30 cellular contexts compared by ENCODE assay signal in genomic region chr10:24353319-24353718, GRCh38.
"Had no signal": no experiment of that assay in that cellular context is flagged by ENCODE, and none has a peak within 500 bp of the region (broad histone marks: within the 10 kb centered on the region; RNA-seq: fewer than 3 reads in every experiment).

No MANE protein-coding gene starts in this region.

- H3K9me3 ChIP-seq: MG63, SJCRH30 had no signal

- H3K4me3 ChIP-seq: cardiac muscle cell, MG63, SJCRH30, SK-N-MC had no signal

- H3K27me3 ChIP-seq: cardiac muscle cell, MG63, SJCRH30 had no signal

- H3K36me3 ChIP-seq: cardiac muscle cell, MG63, SJCRH30 had no signal

- ATAC-seq: activated naive CD4-positive, alpha-beta T cell treated with anti-CD3 and anti-CD28 coated beads, Interleukin-2, amount 50 U/mL, for 72 hours; activated T-cell treated with anti-CD3 and anti-CD28 coated beads, Interleukin-2, amount 50 U/mL, for 4 hours; Panc1 had no signal

- H3K27ac ChIP-seq: cardiac muscle cell, SJCRH30, SK-N-MC had no signal

- DNase-seq: activated B cell treated with CpG ODN at 0.5 μM for 24 hours; activated CD4-positive, alpha-beta memory T cell treated with anti-CD3 and anti-CD28 coated beads for 36 hours; activated CD4-positive, alpha-beta T cell treated with anti-CD3 and anti-CD28 coated beads for 4 hours; activated CD4-positive, alpha-beta T cell treated with anti-CD3 and anti-CD28 coated beads, Interleukin-2, amount 50 U/mL, for 1 hour; activated CD4-positive, CD25-positive, alpha-beta regulatory T cell treated with anti-CD3 and anti-CD28 coated beads, Interleukin-2, amount 50 U/mL, for 72 hours; activated CD8-positive, alpha-beta memory T cell treated with anti-CD3 and anti-CD28 coated beads, Interleukin-2, amount 50 U/mL, for 4 hours; activated gamma-delta T cell treated with Interleukin-2 at 50 U/mL for 16 hours; activated naive CD4-positive, alpha-beta T cell treated with anti-CD3 and anti-CD28 coated beads for 36 hours; activated T-cell treated with anti-CD3 and anti-CD28 coated beads for 4 hours; activated T-cell treated with anti-CD3 and anti-CD28 coated beads, Interleukin-2, amount 50 U/mL, for 4 hours; anterior cingulate cortex; Kasumi-1; KG1; MG63; NCI-H1048; NCI-H1105 treated with DMSO at 0.1 percent for 48 hours; NCI-H1436; NCI-H1694; NCI-H1930; NCI-H2081 treated with DMSO at 0.1 percent for 48 hours; NCI-H2171; NCI-H510A; NCI-H526; NCI-H748 treated with DMSO at 0.1 percent for 48 hours; SHP77; SJCRH30 had no signal
